ENCODE assay signal across 17 cellular contexts in genomic region chrX:17719651-17720050, GRCh38.
"Had no signal": no experiment of that assay in that cellular context is flagged by ENCODE, and none has a peak within 500 bp of the region (broad histone marks: within the 10 kb centered on the region; RNA-seq: fewer than 3 reads in every experiment).

No MANE protein-coding gene starts in this region.

- ATAC-seq: activated CD8-positive, alpha-beta T cell treated with anti-CD3 and anti-CD28 coated beads, Interleukin-2, amount 10 ng/mL, durations not matched to agents 7 days and 5 days; heart right ventricle; left cardiac atrium; natural killer cell treated with Interleukin-12 subunit alpha and Interleukin-12 subunit beta and Interleukin-15 and Interleukin-18, amount 100 ng/mL, for 72 hours had no signal

- H3K27ac Mint-ChIP-seq: activated CD8-positive, alpha-beta T cell treated with anti-CD3 and anti-CD28 coated beads, Interleukin-2, amount 10 ng/mL, durations not matched to agents 7 days and 5 days; activated naive CD8-positive, alpha-beta T cell treated with anti-CD3 and anti-CD28 coated beads for 36 hours; natural killer cell treated with Interleukin-12 subunit alpha and Interleukin-12 subunit beta and Interleukin-15 and Interleukin-18, amount 100 ng/mL, for 72 hours had no signal

- H3K36me3 ChIP-seq: breast epithelium, colonic mucosa, heart right ventricle, spleen, vagina had no signal

- H3K4me1 Mint-ChIP-seq: activated naive CD8-positive, alpha-beta T cell treated with anti-CD3 and anti-CD28 coated beads for 36 hours had no signal

- H3K27ac ChIP-seq: breast epithelium, colonic mucosa, heart right ventricle, spleen, testis, vagina had no signal

- H3K4me3 ChIP-seq: breast epithelium, colonic mucosa, heart right ventricle, spleen, testis, vagina had no signal

- H3K4me3 Mint-ChIP-seq: activated CD8-positive, alpha-beta T cell treated with anti-CD3 and anti-CD28 coated beads, Interleukin-2, amount 10 ng/mL, durations not matched to agents 7 days and 5 days; activated naive CD8-positive, alpha-beta T cell treated with anti-CD3 and anti-CD28 coated beads for 36 hours; natural killer cell treated with Interleukin-12 subunit alpha and Interleukin-12 subunit beta and Interleukin-15 and Interleukin-18, amount 100 ng/mL, for 72 hours had no signal

- H3K36me3 Mint-ChIP-seq: natural killer cell treated with Interleukin-12 subunit alpha and Interleukin-12 subunit beta and Interleukin-15 and Interleukin-18, amount 100 ng/mL, for 72 hours had no signal

- H3K9me3 ChIP-seq: breast epithelium, colonic mucosa, heart right ventricle, spleen, testis, vagina had no signal

- DNase-seq: activated CD4-positive, alpha-beta T cell treated with anti-CD3 and anti-CD28 coated beads, Interleukin-2, amount 50 U/mL, for 1 hour; activated CD4-positive, CD25-positive, alpha-beta regulatory T cell treated with anti-CD3 and anti-CD28 coated beads, Interleukin-2, amount 50 U/mL, for 72 hours; activated CD8-positive, alpha-beta T cell treated with anti-CD3 and anti-CD28 coated beads, Interleukin-2, amount 10 ng/mL, durations not matched to agents 7 days and 5 days; activated naive CD8-positive, alpha-beta T cell treated with anti-CD3 and anti-CD28 coated beads for 36 hours; colonic mucosa; dorsolateral prefrontal cortex; heart right ventricle; islet precursor cell; left cardiac atrium; spleen; stimulated activated CD4-positive, alpha-beta T cell treated with anti-CD3 and anti-CD28 coated beads, Interleukin-4, amount 100 ng/mL, for 1 hour; stimulated activated naive CD4-positive, alpha-beta T cell; testis; trophoblast cell had no signal

- H3K27me3 Mint-ChIP-seq: activated naive CD8-positive, alpha-beta T cell treated with anti-CD3 and anti-CD28 coated beads for 36 hours had no signal

- H3K4me1 ChIP-seq: breast epithelium, colonic mucosa, heart right ventricle, spleen, testis, vagina had no signal

- H3K27me3 ChIP-seq: colonic mucosa, testis, vagina had no signal

- H3K9me3 Mint-ChIP-seq: activated naive CD8-positive, alpha-beta T cell treated with anti-CD3 and anti-CD28 coated beads for 36 hours; natural killer cell treated with Interleukin-12 subunit alpha and Interleukin-12 subunit beta and Interleukin-15 and Interleukin-18, amount 100 ng/mL, for 72 hours had no signal
